In the genomic region with DNA sequence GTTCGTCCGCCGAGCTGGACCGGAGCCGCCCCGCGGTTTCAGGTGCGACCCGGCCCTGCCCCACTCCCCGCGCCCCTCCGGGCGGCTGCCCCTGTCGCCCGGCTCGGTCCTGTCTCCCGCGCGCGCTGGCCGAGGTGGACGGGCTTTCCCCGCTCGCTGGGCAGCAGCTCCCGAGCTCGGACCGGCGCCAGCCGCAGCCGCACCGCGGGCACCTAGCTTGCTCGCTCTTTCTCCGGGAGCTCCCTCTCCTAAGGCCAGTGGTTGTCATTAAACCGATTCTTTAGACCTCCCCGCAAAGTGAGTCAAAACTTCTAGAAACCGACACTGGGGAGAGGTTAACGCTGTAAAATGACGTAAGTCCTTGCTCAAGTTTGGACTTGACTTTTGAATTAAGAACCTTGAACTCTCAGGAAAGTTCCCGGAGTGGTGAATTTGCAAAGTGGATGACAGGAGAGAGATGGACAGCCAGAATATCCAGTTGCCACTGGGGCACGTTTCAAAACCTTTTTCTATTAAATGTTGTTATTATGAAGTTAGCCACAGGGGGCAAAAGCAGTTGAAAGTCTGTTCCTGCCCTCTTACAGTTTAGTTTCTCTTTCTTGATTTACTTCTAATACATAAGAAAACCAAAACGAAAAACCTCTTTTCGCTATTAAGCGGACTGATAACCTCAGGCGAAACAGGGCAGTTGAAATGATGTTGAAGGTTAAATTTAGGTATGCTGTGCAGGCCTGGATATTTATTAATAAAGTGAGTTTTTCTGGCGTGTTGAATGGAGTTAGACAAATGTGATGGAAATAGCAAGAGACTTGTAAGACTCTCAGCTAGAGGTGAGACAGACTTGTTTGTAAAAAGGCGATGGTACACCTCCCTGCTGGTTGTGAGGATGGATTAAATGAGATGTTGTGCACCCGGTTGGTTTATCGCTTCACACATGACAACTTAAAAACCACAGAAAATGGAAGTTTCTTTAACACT, we compare ENCODE assay signal across 8 cellular contexts. TPM values are rescaled to one million over a fixed set of nuclear protein-coding genes. Genes with fewer than 3 reads are reported as not detected.
DNase-seq lines count a peak whose midpoint lies in the region; ATAC-seq and TF ChIP-seq lines count a peak whose summit lies in the region.

No MANE protein-coding gene starts in this region.

- H3K4me3 ChIP-seq in ectodermal cell (ENCODE audit: insufficient read depth, low read depth, low read length) (peak overlapping the region; percentile 67), lower leg skin (ENCODE audit: low read depth, poor library complexity, severe bottlenecking) (peak overlapping the region; percentile 87)

- no peaks in the 10 kb centered on the region for H3K27me3 Mint-ChIP-seq in activated CD4-positive, alpha-beta T cell treated with anti-CD3 and anti-CD28 coated beads, Interleukin-2, amount 10 ng/mL, durations not matched to agents 7 days and 5 days

- CTCF ChIA-PET in activated CD4-positive, alpha-beta T cell treated with anti-CD3 and anti-CD28 coated beads, Interleukin-2, amount 10 ng/mL, durations not matched to agents 7 days and 5 days (lab: Charles Lee), result interaction anchor here (0.6 to 2.0 kb wide), 2 partner anchors 21 to 78 kb away, joined by 3 to 17 read pairs; a partner anchor contains a TSS

- peak overlapping the region; percentile 87 for H3K4me3 Mint-ChIP-seq in activated CD4-positive, alpha-beta T cell treated with anti-CD3 and anti-CD28 coated beads, Interleukin-2, amount 10 ng/mL, durations not matched to agents 7 days and 5 days

- H3K4me1 Mint-ChIP-seq in activated CD4-positive, alpha-beta T cell treated with anti-CD3 and anti-CD28 coated beads, Interleukin-2, amount 10 ng/mL, durations not matched to agents 7 days and 5 days, result peaks cover 45% of the 10 kb centered on the region

- peaks cover 57% of the 10 kb centered on the region for H3K36me3 Mint-ChIP-seq in activated CD4-positive, alpha-beta T cell treated with anti-CD3 and anti-CD28 coated beads, Interleukin-2, amount 10 ng/mL, durations not matched to agents 7 days and 5 days (ENCODE audit: low read depth)

- no peaks in the 10 kb centered on the region for H3K4me1 ChIP-seq in ectodermal cell (ENCODE audit: control insufficient read depth, insufficient read depth, low read length)

- DNase-seq in C1 segment of cervical spinal cord (lab: John Stamatoyannopoulos, UW), result peak in 12 of 14 donors; percentile 26 to 73 (median 57)
- DNase-seq in NCI-H524 treated with DMSO at 0.1 percent for 48 hours (lab: John Stamatoyannopoulos, UW), result peak; percentile 30
- peak; percentile 60 for DNase-seq in activated CD4-positive, alpha-beta T cell treated with anti-CD3 and anti-CD28 coated beads, Interleukin-2, amount 10 ng/mL, durations not matched to agents 7 days and 5 days
- DNase-seq in lower leg skin (ENCODE audit: low spot score in 2 of 2), result peak; percentile 23 to 90
- DNase-seq in stimulated activated CD8-positive, alpha-beta memory T cell treated with anti-CD3 and anti-CD28 coated beads, Interleukin-7, amount 100 ng/mL, for 1 hour (ENCODE audit: low read depth in 2 of 2), result peak; percentile 1 to 3

- no peak for TF ChIP-seq POLR2A in lower leg skin (IDR thresholded peaks at IDR 0.05)

- H3K27me3 ChIP-seq in ectodermal cell (ENCODE audit: control insufficient read depth, insufficient read depth, low read length, poor library complexity, severe bottlenecking), result peaks cover 17% of the 10 kb centered on the region

- no peak for TF ChIP-seq CTCF in lower leg skin (IDR thresholded peaks at IDR 0.05)

- peak; percentile 69 for ATAC-seq in GM19035 (IDR thresholded peaks at IDR 0.05; ENCODE audit: unreplicated experiment)
- ATAC-seq in HG03175 (IDR thresholded peaks at IDR 0.05; ENCODE audit: unreplicated experiment), result peak; percentile 70

- intact Hi-C loops in lower leg skin (cut with DNase I; ENCODE audit: low total_unique reads), result loop anchor here (10.0 kb wide), 1 partner anchor 70 kb away; no protein-coding TSS in a partner anchor

- H3K9me3 Mint-ChIP-seq in activated CD4-positive, alpha-beta T cell treated with anti-CD3 and anti-CD28 coated beads, Interleukin-2, amount 10 ng/mL, durations not matched to agents 7 days and 5 days, result peaks cover 18% of the 10 kb centered on the region

- peaks cover 4% of the 10 kb centered on the region for H3K9me3 ChIP-seq in ectodermal cell (ENCODE audit: control insufficient read depth, low read length)

- POLR2A ChIA-PET in activated CD4-positive, alpha-beta T cell treated with anti-CD3 and anti-CD28 coated beads, Interleukin-2, amount 10 ng/mL, durations not matched to agents 7 days and 5 days (lab: Charles Lee), result interaction anchor here (0.7 to 2.1 kb wide), 2 partner anchors 74 to 75 kb away, joined by 3 to 10 read pairs; a partner anchor contains a TSS

- no peaks in the 10 kb centered on the region for H3K36me3 ChIP-seq in ectodermal cell (ENCODE audit: control insufficient read depth, insufficient read depth, low read length)

- H3K27ac ChIP-seq in ectodermal cell (ENCODE audit: insufficient read depth, low read depth, low read length, poor library complexity, severe bottlenecking), result no peak overlapping the region

- 8 to 12% methylated on average over 47 to 49 of the region's 49 CpGs for WGBS in ectodermal cell, 2 experiments
- WGBS in lower leg skin, 2 donors, result 3 to 7% methylated on average over 15 to 43 of the region's 49 CpGs

- peak overlapping the region; percentile 94 for H3K27ac Mint-ChIP-seq in activated CD4-positive, alpha-beta T cell treated with anti-CD3 and anti-CD28 coated beads, Interleukin-2, amount 10 ng/mL, durations not matched to agents 7 days and 5 days

RNA-seq across cellular contexts. Expression of a gene that starts 0.8 kb away (rescaled TPM):
- 10 to 100 TPM; 37.2 to 37.4 TPM for total RNA-seq in activated CD4-positive, alpha-beta T cell treated with anti-CD3 and anti-CD28 coated beads, Interleukin-2, amount 10 ng/mL, durations not matched to agents 7 days and 5 days
- 11.9 TPM for polyA plus RNA-seq in ectodermal cell (2013, experiment 1 of 4)
- 12.5 TPM for polyA plus RNA-seq in ectodermal cell (2013, experiment 2 of 4)
- 8.9 TPM for polyA plus RNA-seq in ectodermal cell (2013, experiment 3 of 4)
- polyA plus RNA-seq in ectodermal cell (2013, experiment 4 of 4), result 8.8 TPM
- total RNA-seq in lower leg skin, result 10 to 100 TPM; 17.9 to 25.6 (median 18.8) TPM

Comparison
In these comparisons a context has a peak if more than half of its experiments do, and no peak if none do; other contexts are left out.
1. DNase-seq: peak in every context shown above with its lines; median percentile 60 in activated CD4-positive, alpha-beta T cell treated with anti-CD3 and anti-CD28 coated beads, Interleukin-2, amount 10 ng/mL, durations not matched to agents 7 days and 5 days; 57 in C1 segment of cervical spinal cord; 56 in lower leg skin; 30 in NCI-H524 treated with DMSO at 0.1 percent for 48 hours; 2 in stimulated activated CD8-positive, alpha-beta memory T cell treated with anti-CD3 and anti-CD28 coated beads, Interleukin-7, amount 100 ng/mL, for 1 hour.